In the genomic region with DNA sequence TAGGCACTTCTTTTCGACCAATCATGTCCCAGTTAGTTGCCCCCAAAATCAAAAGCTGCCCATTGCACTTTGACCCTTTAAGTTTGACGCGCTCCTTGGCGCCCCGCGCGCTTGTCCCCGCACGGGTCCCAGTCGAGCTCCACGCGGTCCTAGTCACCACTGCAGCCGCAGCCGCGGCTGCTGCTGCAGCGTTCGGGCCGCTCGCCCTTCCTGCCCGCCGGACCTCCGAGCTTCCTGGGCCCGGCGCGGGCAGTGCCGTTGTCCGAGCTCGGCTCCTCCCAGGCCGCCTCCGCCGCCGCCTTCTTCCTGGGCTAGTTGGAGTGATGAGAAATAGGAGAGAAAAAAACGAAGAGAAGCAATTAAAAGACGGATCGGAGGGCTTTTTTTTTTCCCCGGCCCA, we compare ENCODE assay signal across 33 cellular contexts.
A peak's percentile ranks its signal among the peaks of the same experiment; 100 is the strongest.
DNase-seq lines count a peak whose midpoint lies in the region; ATAC-seq and TF ChIP-seq lines count a peak whose summit lies in the region.
"Had no signal": no experiment of that assay in that cellular context is flagged by ENCODE, and none has a peak within 500 bp of the region (broad histone marks: within the 10 kb centered on the region; RNA-seq: fewer than 3 reads in every experiment).

No MANE protein-coding gene starts in this region.

- TF ChIP-seq CTCF in GM23338 (conservative IDR thresholded peaks at IDR 0.05; ENCODE audit: low read depth in 2 of 2) (no peak), HFFc6 (IDR thresholded peaks at IDR 0.05) (no peak)

- H3K4me1 Mint-ChIP-seq in GM23338 (no peaks in the 10 kb centered on the region), HFFc6 (ENCODE audit: low read depth) (peaks cover 29% of the 10 kb centered on the region)
- H3K4me1 Mint-ChIP-seq in stimulated activated memory B cell treated with anti-CD40 and anti-IgM and Interleukin-4, amounts not matched to agents 10 μg/mL and 1 μg/mL and 100 μg/mL, for 72 hours = no peaks in the 10 kb centered on the region
- H3K4me1 Mint-ChIP-seq: B cell; CD14-positive monocyte; CD4-positive, alpha-beta memory T cell; CD4-positive, CD25-positive, alpha-beta regulatory T cell; CD8-positive, alpha-beta memory T cell had no signal

- H3K79me2 ChIP-seq in GM23338 (replicated peaks; ENCODE audit: insufficient read depth) = no peaks in the 10 kb centered on the region

- no peaks in the 10 kb centered on the region for H3K36me3 ChIP-seq in GM23338 (ENCODE audit: insufficient read depth)
- H3K36me3 ChIP-seq: BE2C; BLaER1; BLaER1 treated with 17β-estradiol and CSF1 and Interleukin-3, amounts not matched to agents 10 nM and 100 nM had no signal

- H3K4me3 Mint-ChIP-seq in GM23338 = no peak overlapping the region
- H3K4me3 Mint-ChIP-seq in HFFc6 = peak overlapping the region; percentile 12; the same call in 1 of the 2 replicates
- H3K4me3 Mint-ChIP-seq in stimulated activated memory B cell treated with anti-CD40 and anti-IgM and Interleukin-4, amounts not matched to agents 10 μg/mL and 1 μg/mL and 100 μg/mL, for 72 hours = no peak overlapping the region
- H3K4me3 Mint-ChIP-seq: B cell; CD14-positive monocyte; CD4-positive, alpha-beta T cell; CD4-positive, CD25-positive, alpha-beta regulatory T cell; CD8-positive, alpha-beta memory T cell; CD8-positive, alpha-beta T cell had no signal

- peak; percentile 52 for ATAC-seq in GM23338
- ATAC-seq in stimulated activated memory B cell treated with anti-CD40 and anti-IgM and Interleukin-4, amounts not matched to agents 10 μg/mL and 1 μg/mL and 100 μg/mL, for 72 hours = no peak
- ATAC-seq: A549; CD8-positive, alpha-beta T cell had no signal

- H3K27ac ChIP-seq in GM23338 (ENCODE audit: low read depth) = no peak overlapping the region
- H3K27ac ChIP-seq: 22Rv1; A549; BLaER1; BLaER1 treated with 17β-estradiol and CSF1 and Interleukin-3, amounts not matched to agents 10 nM and 100 nM; C4-2B had no signal

- H3F3A ChIP-seq in GM23338 (replicated peaks; ENCODE audit: low read depth) = no peaks in the 10 kb centered on the region

- H3K36me3 Mint-ChIP-seq in GM23338 (ENCODE audit: low read depth) (peaks cover 5% of the 10 kb centered on the region; the same call in 2 of the 3 replicates), HFFc6 (ENCODE audit: low read depth) (peaks cover 5% of the 10 kb centered on the region; the same call in 1 of the 2 replicates)
- no peaks in the 10 kb centered on the region for H3K36me3 Mint-ChIP-seq in stimulated activated memory B cell treated with anti-CD40 and anti-IgM and Interleukin-4, amounts not matched to agents 10 μg/mL and 1 μg/mL and 100 μg/mL, for 72 hours
- H3K36me3 Mint-ChIP-seq: CD14-positive monocyte; CD4-positive, alpha-beta memory T cell; CD4-positive, CD25-positive, alpha-beta regulatory T cell; CD8-positive, alpha-beta memory T cell; CD8-positive, alpha-beta T cell had no signal

- H3K27me3 ChIP-seq in GM23338 (ENCODE audit: insufficient read depth) = no peaks in the 10 kb centered on the region
- H3K27me3 ChIP-seq: BE2C; BLaER1; BLaER1 treated with 17β-estradiol and CSF1 and Interleukin-3, amounts not matched to agents 10 nM and 100 nM had no signal

- H3K4me2 ChIP-seq in GM23338 = no peak overlapping the region
- H3K4me2 ChIP-seq: A549; BLaER1; BLaER1 treated with 17β-estradiol and CSF1 and Interleukin-3, amounts not matched to agents 10 nM and 100 nM had no signal

- H3K9me2 ChIP-seq in GM23338 (ENCODE audit: insufficient read depth) = peaks cover 5% of the 10 kb centered on the region; the same call in 1 of the 2 replicates

- H4K20me1 ChIP-seq in GM23338 (replicated peaks; ENCODE audit: insufficient read depth) = no peaks in the 10 kb centered on the region
- H4K20me1 ChIP-seq: BLaER1; BLaER1 treated with 17β-estradiol and CSF1 and Interleukin-3, amounts not matched to agents 10 nM and 100 nM had no signal

- peak; percentile 37 for DNase-seq in ELF-1 (ENCODE audit: low read depth, low spot score)
- no peak for DNase-seq in GM23338 (ENCODE audit: low spot score)
- DNase-seq in HFFc6 = no peak
- no peak for DNase-seq in DMS53 treated with DMSO at 0.1 percent for 48 hours (lab: John Stamatoyannopoulos, UW; ENCODE audit: unreplicated experiment)
- no peak for DNase-seq in hypothalamus (lab: John Stamatoyannopoulos, UW)
- DNase-seq: 8988T; ACHN; AML-193; BE2C; C1 segment of cervical spinal cord; Caco-2; Calu3; CD4-positive, alpha-beta T cell; CD4-positive, CD25-positive, alpha-beta regulatory T cell; CD8-positive, alpha-beta memory T cell; CD8-positive, alpha-beta T cell; COR-L47; DMS 273 treated with DMSO at 0.1 percent for 48 hours; DMS153; DMS53; DMS79; DMS79 treated with DMSO at 0.1 percent for 48 hours; DND-41; EL had no signal

- peaks cover 7% of the 10 kb centered on the region for H3K27me3 Mint-ChIP-seq in GM23338 (ENCODE audit: insufficient read depth, low read depth, poor library complexity)
- H3K27me3 Mint-ChIP-seq in HFFc6 (ENCODE audit: insufficient read depth) = peaks cover 6% of the 10 kb centered on the region
- H3K27me3 Mint-ChIP-seq in stimulated activated memory B cell treated with anti-CD40 and anti-IgM and Interleukin-4, amounts not matched to agents 10 μg/mL and 1 μg/mL and 100 μg/mL, for 72 hours = no peaks in the 10 kb centered on the region
- H3K27me3 Mint-ChIP-seq: CD4-positive, alpha-beta memory T cell; CD4-positive, CD25-positive, alpha-beta regulatory T cell; CD8-positive, alpha-beta memory T cell had no signal

- H3K9me3 Mint-ChIP-seq in GM23338 (peaks cover 15% of the 10 kb centered on the region), HFFc6 (peaks cover 5% of the 10 kb centered on the region; the same call in 1 of the 2 replicates)
- no peaks in the 10 kb centered on the region for H3K9me3 Mint-ChIP-seq in stimulated activated memory B cell treated with anti-CD40 and anti-IgM and Interleukin-4, amounts not matched to agents 10 μg/mL and 1 μg/mL and 100 μg/mL, for 72 hours
- H3K9me3 Mint-ChIP-seq: CD8-positive, alpha-beta T cell had no signal

- H3K4me3 ChIP-seq in GM23338 = no peak overlapping the region
- H3K4me3 ChIP-seq: A549; BLaER1; BLaER1 treated with 17β-estradiol and CSF1 and Interleukin-3, amounts not matched to agents 10 nM and 100 nM had no signal

- H2AFZ ChIP-seq in GM23338 = no peak overlapping the region

- H3K4me1 ChIP-seq in GM23338 (ENCODE audit: insufficient read depth) = no peaks in the 10 kb centered on the region
- H3K4me1 ChIP-seq: A549; BE2C; BLaER1; BLaER1 treated with 17β-estradiol and CSF1 and Interleukin-3, amounts not matched to agents 10 nM and 100 nM; Caco-2 had no signal

- H3K27ac Mint-ChIP-seq in GM23338 (no peak overlapping the region), HFFc6 (no peak overlapping the region)
- no peak overlapping the region for H3K27ac Mint-ChIP-seq in stimulated activated memory B cell treated with anti-CD40 and anti-IgM and Interleukin-4, amounts not matched to agents 10 μg/mL and 1 μg/mL and 100 μg/mL, for 72 hours
- H3K27ac Mint-ChIP-seq: B cell; CD4-positive, alpha-beta memory T cell; CD4-positive, alpha-beta T cell; CD4-positive, CD25-positive, alpha-beta regulatory T cell; CD8-positive, alpha-beta memory T cell; CD8-positive, alpha-beta T cell had no signal

TF ChIP-seq in GM23338, 12 proteins besides CTCF, POLR2A, EP300 and RAD21:
- TF ChIP-seq ZNF331 (CRISPR knock-in tag; IDR thresholded peaks at IDR 0.05; ENCODE audit: low read depth) (no peak), EZH2phosphoT487 (IDR thresholded peaks at IDR 0.05; ENCODE audit: unreplicated experiment) (no peak), NANOG (IDR thresholded peaks at IDR 0.05; ENCODE audit: borderline replicate concordance) (no peak), CREB1 (CRISPR knock-in tag; IDR thresholded peaks at IDR 0.05; ENCODE audit: low read depth) (no peak), JUNB (IDR thresholded peaks at IDR 0.05; ENCODE audit: unreplicated experiment) (no peak)
